In genomic region chr22:36343070-36343719, GRCh38 we compare ENCODE assay signal across 11 cellular contexts. TPM values are rescaled to one million over a fixed set of nuclear protein-coding genes. Genes with fewer than 3 reads are reported as not detected.
DNase-seq lines count a peak whose midpoint lies in the region; ATAC-seq and TF ChIP-seq lines count a peak whose summit lies in the region.
"Had no signal": no experiment of that assay in that cellular context is flagged by ENCODE, and none has a peak within 500 bp of the region (broad histone marks: within the 10 kb centered on the region; RNA-seq: fewer than 3 reads in every experiment).

No MANE protein-coding gene starts in this region.

- intact Hi-C loops in cardiac septum (cut with DNase I) (no loop called here), MCF 10A (cut with micrococcal nuclease) (no loop called here)

- no TSS peak for BruUV-seq in MCF 10A (replicated peaks; lab: Mats Ljungman, UMichigan)

- POLR2A ChIA-PET in MCF 10A (lab: Yijun Ruan, JAX): interaction anchor here (0.7 to 5.8 kb wide), 8 partner anchors 8 to 44 kb away, joined by 3 to 37 read pairs (median 6); partner anchors contain the start of gene MYH9

- H3K4me1 Mint-ChIP-seq in MCF 10A (ENCODE audit: insufficient read depth, unreplicated experiment) (peaks cover 22% of the 10 kb centered on the region), naive B cell (peaks cover 26 to 50% (median 45%) of the 10 kb centered on the region in 3 donors)

- TF ChIP-seq EP300 in upper lobe of left lung (IDR thresholded peaks at IDR 0.05): no peak

- TF ChIP-seq POLR2A in upper lobe of left lung (IDR thresholded peaks at IDR 0.05): no peak

- H3K9me3 Mint-ChIP-seq in MCF 10A (ENCODE audit: unreplicated experiment): no peaks in the 10 kb centered on the region
- no peaks in the 10 kb centered on the region for H3K9me3 Mint-ChIP-seq in naive B cell
- H3K9me3 Mint-ChIP-seq: dendritic cell treated with granulocyte-macrophage colony-stimulating factor and Interleukin-4, amounts not matched to agents 40 ng/mL and 50 ng/mL, for 4 days had no signal

- H3K27ac ChIP-seq in cardiac muscle cell (peak overlapping the region; percentile 45), upper lobe of left lung (peak overlapping the region; percentile 32 to 91 (median 69))

- CTCF ChIA-PET in MCF 10A (lab: Yijun Ruan, JAX): interaction anchor here (0.8 to 1.4 kb wide), 2 partner anchors 41 to 126 kb away, joined by 3 to 4 read pairs; no protein-coding TSS in a partner anchor

- H3K27me3 Mint-ChIP-seq in MCF 10A (ENCODE audit: insufficient read depth, unreplicated experiment): no peaks in the 10 kb centered on the region
- no peaks in the 10 kb centered on the region for H3K27me3 Mint-ChIP-seq in naive B cell
- H3K27me3 Mint-ChIP-seq: dendritic cell treated with granulocyte-macrophage colony-stimulating factor and Interleukin-4, amounts not matched to agents 40 ng/mL and 50 ng/mL, for 4 days had no signal

- no peaks in the 10 kb centered on the region for H3K4me1 ChIP-seq in cardiac muscle cell (ENCODE audit: low read depth)
- H3K4me1 ChIP-seq in upper lobe of left lung: peaks cover 82 to 93% (median 89%) of the 10 kb centered on the region in 4 donors

- ATAC-seq in naive B cell (ENCODE audit: low read depth in 2 of 2): no peak
- ATAC-seq in upper lobe of left lung (ENCODE audit: low FRiP score in 2 of 2): no peak
- ATAC-seq in HG02678 (IDR thresholded peaks at IDR 0.05; ENCODE audit: unreplicated experiment): no peak
- ATAC-seq in GM19351 (IDR thresholded peaks at IDR 0.05; ENCODE audit: unreplicated experiment): no peak
- ATAC-seq: HCT116 had no signal

- H3K36me3 ChIP-seq in cardiac muscle cell (peaks cover 26% of the 10 kb centered on the region), upper lobe of left lung (peaks cover 29 to 96% (median 66%) of the 10 kb centered on the region in 4 donors)

- WGBS in upper lobe of left lung, 2 donors: 63 to 73% methylated on average over 5 of the region's 5 CpGs

- H3K36me3 Mint-ChIP-seq in MCF 10A (ENCODE audit: insufficient read depth, unreplicated experiment) (peaks cover 98% of the 10 kb centered on the region), naive B cell (peaks cover 15 to 22% of the 10 kb centered on the region in 2 donors)

- no peak for TF ChIP-seq CTCF in cardiac muscle cell (IDR thresholded peaks at IDR 0.05; ENCODE audit: low read depth, low read length)
- TF ChIP-seq CTCF in MCF 10A (IDR thresholded peaks at IDR 0.05; ENCODE audit: unreplicated experiment): no peak
- no peak for TF ChIP-seq CTCF in upper lobe of left lung (IDR thresholded peaks at IDR 0.05)

- DNase-seq in cardiac muscle cell (ENCODE audit: low read depth in 1 of 2, low spot score in 1 of 2): no peak
- no peak for DNase-seq in cardiac septum (ENCODE audit: low spot score)
- no peak for DNase-seq in MCF 10A (ENCODE audit: unreplicated experiment)
- DNase-seq in naive B cell: no peak
- no peak for DNase-seq in upper lobe of left lung
- no peak for DNase-seq in NCI-H774 (lab: John Stamatoyannopoulos, UW)
- DNase-seq: activated CD4-positive, alpha-beta T cell treated with anti-CD3 and anti-CD28 coated beads, Interleukin-2, amount 50 U/mL, for 1 hour had no signal

- H3K4me3 ChIP-seq in cardiac muscle cell (no peak overlapping the region), upper lobe of left lung (no peak overlapping the region)

- H3K27ac Mint-ChIP-seq in MCF 10A (ENCODE audit: low read depth, unreplicated experiment) (peak overlapping the region; percentile 61), naive B cell (peak overlapping the region in 4 of 6 donors; percentile 18 to 89 (median 52))
- H3K27ac Mint-ChIP-seq: dendritic cell treated with granulocyte-macrophage colony-stimulating factor and Interleukin-4, amounts not matched to agents 40 ng/mL and 50 ng/mL, for 4 days had no signal

- no peak overlapping the region for H3K4me3 Mint-ChIP-seq in MCF 10A (ENCODE audit: unreplicated experiment)
- H3K4me3 Mint-ChIP-seq in naive B cell: no peak overlapping the region
- H3K4me3 Mint-ChIP-seq: dendritic cell treated with granulocyte-macrophage colony-stimulating factor and Interleukin-4, amounts not matched to agents 40 ng/mL and 50 ng/mL, for 4 days had no signal

- H3K9me3 ChIP-seq in cardiac muscle cell (ENCODE audit: low read depth) (no peaks in the 10 kb centered on the region), upper lobe of left lung (no peaks in the 10 kb centered on the region)

- no peaks in the 10 kb centered on the region for H3K27me3 ChIP-seq in cardiac muscle cell
- no peaks in the 10 kb centered on the region for H3K27me3 ChIP-seq in upper lobe of left lung

RNA-seq across cellular contexts. Expression of gene MYH9, which starts 44.6 kb away (rescaled TPM):
- 131 and 174 TPM in 2 replicates for total RNA-seq in cardiac muscle cell
- polyA plus RNA-seq in cardiac muscle cell: 88.7 and 98.0 TPM in 2 replicates
- 282 TPM for total RNA-seq in cardiac septum
- total RNA-seq in MCF 10A (2022): 643 and 653 TPM in 2 replicates
- polyA plus RNA-seq in naive B cell (ENCODE audit: low read depth in 6 of 6): 100 to 1,000 TPM in 1 of 6 donors, 10 to 100 TPM in 5; 17.3 to 255 (median 64.5) TPM
- 100 to 1,000 TPM; 486 to 925 (median 599) TPM for total RNA-seq in upper lobe of left lung
